27 cellular contexts compared by ENCODE assay signal in the genomic region with DNA sequence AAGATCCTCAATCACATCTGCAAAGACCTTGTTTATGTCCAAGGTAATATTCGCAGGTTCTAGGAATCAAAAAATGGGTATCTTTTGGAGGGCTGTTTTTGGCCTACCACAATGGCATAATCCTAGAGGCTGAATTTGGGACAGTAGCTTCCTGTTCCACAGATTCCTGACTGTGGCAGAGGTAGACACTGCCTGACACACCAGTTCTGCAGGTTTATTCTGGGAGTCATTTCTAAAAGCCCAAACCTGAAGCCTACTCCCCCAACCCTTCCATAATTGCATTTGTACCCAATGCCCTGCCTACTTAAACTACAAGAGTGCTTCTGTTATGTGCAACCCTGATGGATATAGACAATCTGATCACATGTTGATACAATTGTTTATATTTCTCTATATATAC.
"Had no signal": no experiment of that assay in that cellular context is flagged by ENCODE, and none has a peak within 500 bp of the region (broad histone marks: within the 10 kb centered on the region; RNA-seq: fewer than 3 reads in every experiment).

No MANE protein-coding gene starts in this region.

- H3K9me3 ChIP-seq: SJCRH30 had no signal

- H3K27me3 ChIP-seq: ascending aorta, SJCRH30 had no signal

- H3K36me3 ChIP-seq: ascending aorta, SJCRH30 had no signal

- H3K9ac ChIP-seq: KMS-11 had no signal

- H3K4me3 ChIP-seq: ascending aorta, SJCRH30, SK-N-MC had no signal

- ATAC-seq: activated CD8-positive, alpha-beta T cell treated with anti-CD3 and anti-CD28 coated beads, Interleukin-2, amount 10 ng/mL, durations not matched to agents 7 days and 5 days; Right ventricle myocardium inferior had no signal

- DNase-seq: activated CD4-positive, alpha-beta T cell treated with anti-CD3 and anti-CD28 coated beads, Interleukin-2, amount 10 ng/mL, durations not matched to agents 24 days and 14 days; activated CD4-positive, alpha-beta T cell treated with anti-CD3 and anti-CD28 coated beads, Interleukin-2, amount 50 U/mL, for 4 hours; activated CD8-positive, alpha-beta T cell treated with anti-CD3 and anti-CD28 coated beads, Interleukin-2, amount 10 ng/mL, durations not matched to agents 7 days and 5 days; activated gamma-delta T cell; activated naive CD4-positive, alpha-beta T cell treated with Interleukin-2 at 50 U/mL for 16 hours; activated naive CD8-positive, alpha-beta T cell treated with anti-CD3 and anti-CD28 coated beads, Interleukin-2, amount 10 ng/mL, durations not matched to agents 7 days and 5 days; activated T-cell treated with anti-CD3 and anti-CD28 coated beads, Interleukin-2, amount 50 U/mL, for 24 hours; amygdala; MM.1S; MV-4-11; NCI-H1092; NCI-H1436 treated with DMSO at 0.1 percent for 48 hours; NCI-H1694 treated with DMSO at 0.1 percent for 48 hours; NCI-H2029; NCI-H2171 treated with DMSO at 0.1 percent for 48 hours; NCI-H2227 treated with DMSO at 0.1 percent for 48 hours; NCI-H446; NCI-H510A treated with DMSO at 0.1 percent for 48 hours; NCI-H526 treated with DMSO at 0.1 percent for 48 hours; NCI-H774; SJCRH30; T1000 had no signal

- H3K4me1 ChIP-seq: SJCRH30 had no signal

- H3K4me2 ChIP-seq: KMS-11 had no signal

- H3K27ac ChIP-seq: ascending aorta, KMS-11, RWPE1, SJCRH30, SK-N-MC had no signal
